ENCODE assay signal across 8 cellular contexts in the genomic region with DNA sequence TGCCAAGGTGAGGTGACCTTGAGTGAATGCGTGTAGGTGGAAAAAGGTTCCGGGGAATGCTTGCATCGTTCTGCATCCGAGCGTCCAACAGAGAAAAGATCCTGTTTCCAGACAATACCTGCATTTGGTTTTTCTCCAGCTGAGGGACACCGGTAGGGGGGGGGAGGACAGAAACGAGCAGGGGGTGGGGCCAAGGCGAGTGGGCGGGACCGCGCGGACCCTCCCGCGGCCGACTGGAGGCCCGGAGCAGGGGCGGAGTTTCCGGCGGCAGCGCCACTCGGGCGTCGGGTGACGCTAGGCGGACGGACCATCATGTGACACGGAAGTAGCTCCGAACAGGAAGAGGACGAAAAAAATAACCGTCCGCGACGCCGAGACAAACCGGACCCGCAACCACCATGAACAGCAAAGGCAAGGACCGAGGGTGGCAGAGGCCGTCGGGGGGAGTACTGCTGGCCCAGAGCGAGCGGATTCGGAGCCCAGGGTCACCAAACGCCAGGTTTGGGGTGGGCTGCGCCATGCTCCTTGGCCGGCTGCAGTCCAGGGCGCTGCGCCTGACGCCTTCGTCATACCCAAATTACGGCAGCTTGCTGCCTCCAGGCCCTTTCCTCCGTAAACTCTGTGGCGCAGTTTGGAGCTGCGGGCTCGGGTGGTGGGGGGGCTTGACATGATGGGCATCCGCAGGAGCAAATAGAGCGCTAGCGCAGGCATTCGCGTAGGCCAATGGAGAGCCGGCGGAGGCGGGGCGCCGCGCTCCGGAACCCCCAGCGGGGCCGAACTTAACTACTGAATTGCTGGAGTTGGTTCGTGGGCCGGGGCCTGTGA. TPM values are rescaled to one million over a fixed set of nuclear protein-coding genes. Genes with fewer than 3 reads are reported as not detected.
DNase-seq lines count a peak whose midpoint lies in the region; ATAC-seq and TF ChIP-seq lines count a peak whose summit lies in the region.

A gene with protein sequence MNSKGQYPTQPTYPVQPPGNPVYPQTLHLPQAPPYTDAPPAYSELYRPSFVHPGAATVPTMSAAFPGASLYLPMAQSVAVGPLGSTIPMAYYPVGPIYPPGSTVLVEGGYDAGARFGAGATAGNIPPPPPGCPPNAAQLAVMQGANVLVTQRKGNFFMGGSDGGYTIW (plus strand): TSS at position 317 of the 825 bp plus-strand sequence. CDS start 82 bp downstream, at position 399.

- H3K9me3 ChIP-seq in SK-N-MC (ENCODE audit: low read depth, low read length) (no peaks in the 10 kb centered on the region), testis (no peaks in the 10 kb centered on the region)

- peaks cover 32% of the 10 kb centered on the region for H3K36me3 ChIP-seq in SK-N-MC (ENCODE audit: insufficient read depth, low read length)
- no peaks in the 10 kb centered on the region for H3K36me3 ChIP-seq in testis (ENCODE audit: low read depth, missing control alignments)

- CTCF ChIA-PET in GM10248 (lab: Yijun Ruan, JAX) = interaction anchor here (0.8 to 1.5 kb wide), 9 partner anchors 9 to 192 kb away, joined by 3 to 6 read pairs (median 3); a partner anchor contains a TSS

- peak within 1 kb of the TSS; percentile 98 for H3K9ac ChIP-seq in SK-N-MC (ENCODE audit: insufficient read length)

- H3K4me1 ChIP-seq in testis = peaks cover 8% of the 10 kb centered on the region

- TF ChIP-seq POLR2A in NB4 (IDR thresholded peaks at IDR 0.05; ENCODE audit: extremely low read depth, insufficient read length) = peak; percentile 88
- peak; percentile 91 for TF ChIP-seq POLR2A in testis (IDR thresholded peaks at IDR 0.05)

- POLR2A ChIA-PET in GM10248 (lab: Yijun Ruan, JAX) = interaction anchor here (0.6 to 1.8 kb wide), 9 partner anchors 8 to 314 kb away, joined by 3 to 8 read pairs (median 4); a partner anchor contains a TSS

- intact Hi-C loops in testis (cut with DNase I; ENCODE audit: low total_unique reads) = no loop called here

- ATAC-seq in HG02571 (IDR thresholded peaks at IDR 0.05; ENCODE audit: unreplicated experiment) (peak; percentile 88), omental fat pad (ENCODE audit: low FRiP score) (peak; percentile 98)

- H3K27ac ChIP-seq in SK-N-MC (peak within 1 kb of the TSS; percentile 98), testis (peak within 1 kb of the TSS; percentile 99 to 100)

- TF ChIP-seq CTCF in GM10248 (IDR thresholded peaks at IDR 0.05; ENCODE audit: control extremely low read depth, extremely low read depth, low read depth, missing control alignments) (no peak), NB4 (IDR thresholded peaks at IDR 0.05; ENCODE audit: low read depth, low read length) (no peak), omental fat pad (IDR thresholded peaks at IDR 0.05) (no peak), testis (IDR thresholded peaks at IDR 0.05) (peak in 1 of 3 experiments; percentile 6)

- DNase-seq in GM10248 (ENCODE audit: extremely low spot score) (peak; percentile 98), NB4 (ENCODE audit: low read depth) (peak; percentile 98), SK-N-MC (ENCODE audit: low read depth, low spot score) (peak; percentile 77), globus pallidus (ENCODE audit: low spot score) (peak; percentile 96), omental fat pad (ENCODE audit: low spot score) (peak; percentile 89), testis (peak; percentile 98)
- peak; percentile 94 for DNase-seq in activated naive CD4-positive, alpha-beta T cell treated with anti-CD3 and anti-CD28 coated beads, Interleukin-2, amount 50 U/mL, for 16 hours

- H3K27me3 ChIP-seq in testis = no peaks in the 10 kb centered on the region

- H3K4me3 ChIP-seq in NB4 (ENCODE audit: low read depth, low read length) (peak within 1 kb of the TSS; percentile 91), SK-N-MC (peak within 1 kb of the TSS; percentile 94), testis (peak within 1 kb of the TSS; percentile 99 to 100)

- WGBS in testis, 2 donors = 0 to 1% methylated on average over 36 to 70 of the region's 70 CpGs

RNA-seq across cellular contexts. Expression of the gene that starts here (rescaled TPM):
- total RNA-seq in omental fat pad (100 to 1,000 TPM; 213 to 277 (median 235) TPM), testis (100 to 1,000 TPM; 106 to 176 TPM)
- 226 TPM for polyA plus RNA-seq in testis (ENCODE audit: insufficient read depth, low read depth, low replicate concordance)

Comparison
In these comparisons a context has a peak if more than half of its experiments do, and no peak if none do; other contexts are left out.
1. Peak in every context shown above with its lines: DNase-seq, ATAC-seq, H3K4me3 ChIP-seq and H3K27ac ChIP-seq.